In genomic region chr12:65653321-65653720, GRCh38 we compare ENCODE assay signal across 19 cellular contexts.
DNase-seq lines count a peak whose midpoint lies in the region; ATAC-seq, FAIRE-seq and TF ChIP-seq lines count a peak whose summit lies in the region.
"Had no signal": no experiment of that assay in that cellular context is flagged by ENCODE, and none has a peak within 500 bp of the region (broad histone marks: within the 10 kb centered on the region; RNA-seq: fewer than 3 reads in every experiment).

No MANE protein-coding gene starts in this region.

- FAIRE-seq in K562 (lab: Jason Lieb, UNC): no peak
- FAIRE-seq: GM12878, GM18507 had no signal

- peak overlapping the region; percentile 66 for H4K91ac ChIP-seq in IMR-90 (ENCODE audit: insufficient read depth, low read depth, low read length)

- H3K36me3 ChIP-seq in SK-N-SH (replicated peaks in 1 of 2; ENCODE audit: control insufficient read depth in 1 of 2, insufficient read depth in 2 of 2, low read length in 1 of 2) (no peaks in the 10 kb centered on the region), IMR-90 (ENCODE audit: control insufficient read depth, insufficient read depth, low read length) (no peaks in the 10 kb centered on the region), K562 (ENCODE audit: control insufficient read depth, insufficient read depth, low read length) (no peaks in the 10 kb centered on the region), smooth muscle cell (ENCODE audit: low read depth) (no peaks in the 10 kb centered on the region)
- H3K36me3 ChIP-seq: BLaER1, HAP-1 had no signal

- H4K20me1 ChIP-seq in SK-N-SH (ENCODE audit: insufficient read depth) (no peaks in the 10 kb centered on the region), IMR-90 (ENCODE audit: insufficient read depth, low read length) (no peaks in the 10 kb centered on the region), K562 (replicated peaks; ENCODE audit: control insufficient read depth, insufficient read depth, low read length) (no peaks in the 10 kb centered on the region), smooth muscle cell (ENCODE audit: low read depth) (no peaks in the 10 kb centered on the region)
- H4K20me1 ChIP-seq: BLaER1 had no signal

- peak overlapping the region; percentile 92; the same call in 1 of the 2 replicates for H2BK20ac ChIP-seq in IMR-90 (ENCODE audit: low read depth, low read length)

- H3K27ac ChIP-seq in SK-N-SH (ENCODE audit: low read depth in 2 of 2, low read length in 1 of 2): peak overlapping the region; percentile 26 to 97; a peak in 3 of 4 replicates
- H3K27ac ChIP-seq in IMR-90 (ENCODE audit: insufficient read depth, low read length): no peak overlapping the region
- H3K27ac ChIP-seq in K562 (ENCODE audit: extremely low read depth, low read depth, low read length): no peak overlapping the region
- H3K27ac ChIP-seq in smooth muscle cell (ENCODE audit: low read depth): peak overlapping the region; percentile 36
- H3K27ac ChIP-seq: 22Rv1, BLaER1 had no signal

- H3F3A ChIP-seq in SK-N-SH (replicated peaks; ENCODE audit: insufficient read depth) (peaks cover 61% of the 10 kb centered on the region), smooth muscle cell (ENCODE audit: low read depth) (peaks cover 13% of the 10 kb centered on the region)

- peak overlapping the region; percentile 62; the same call in 1 of the 2 replicates for H3K23ac ChIP-seq in IMR-90 (ENCODE audit: low read depth, low read length)

- WGBS in SK-N-SH (ENCODE audit: low lambda C conversion rate): 77% methylated on average over 2 of the region's 2 CpGs
- no CpG with 5 or more reads among the region's 2 CpGs for WGBS in IMR-90 (ENCODE audit: extremely low coverage in 2 of 2, insufficient read length in 1 of 2), 2 experiments
- WGBS in K562 (ENCODE audit: insufficient coverage, low coverage, missing lambda C conversion rate): 62% methylated on average over 2 of the region's 2 CpGs
- 61% methylated on average over 2 of the region's 2 CpGs for WGBS in smooth muscle cell (ENCODE audit: low lambda C conversion rate)

- H2AK5ac ChIP-seq in IMR-90 (ENCODE audit: low read depth, low read length): peak overlapping the region; percentile 74

- in situ Hi-C loops in IMR-90 (cut with MboI; ENCODE audit: low sequenced_read_pairs): no loop called here
- in situ Hi-C loops in K562 (cut with MboI): no loop called here

- CTCF ChIA-PET in SK-N-SH (lab: Yijun Ruan, JAX): no interaction called here
- CTCF ChIA-PET in IMR-90 (lab: Yijun Ruan, JAX): no interaction called here
- CTCF ChIA-PET in K562 (lab: Yijun Ruan, JAX; ENCODE audit: low intra/inter-chr PET ratio): no interaction called here

- H3K4me2 ChIP-seq in SK-N-SH: peak overlapping the region; percentile 41; the same call in 1 of the 2 replicates
- H3K4me2 ChIP-seq in IMR-90 (ENCODE audit: low read depth, low read length): no peak overlapping the region
- 0 out of 2 replicates have a peak overlapping the region, but pooled peaks have one; percentile 2 for H3K4me2 ChIP-seq in K562 (ENCODE audit: insufficient read depth, low read length)
- H3K4me2 ChIP-seq in smooth muscle cell: no peak overlapping the region
- H3K4me2 ChIP-seq: BLaER1 had no signal

- TF ChIP-seq POLR2A in IMR-90 (IDR thresholded peaks at IDR 0.05; ENCODE audit: low read depth, low read length) (no peak), K562 (conservative IDR thresholded peaks at IDR 0.05) (no peak)

- H3K4me3 ChIP-seq in SK-N-SH (ENCODE audit: low read depth in 2 of 2, low read length in 1 of 2) (no peak overlapping the region), IMR-90 (ENCODE audit: insufficient read depth, low read depth, low read length) (no peak overlapping the region), K562 (no peak overlapping the region), smooth muscle cell (no peak overlapping the region)
- H3K4me3 ChIP-seq: BLaER1, GM12878, HAP-1 had no signal

- H3K9ac ChIP-seq in SK-N-SH (peak overlapping the region; percentile 70; the same call in 1 of the 2 replicates), IMR-90 (ENCODE audit: low read depth, low read length) (no peak overlapping the region), K562 (ENCODE audit: insufficient read depth in 1 of 2, low read depth in 2 of 2, low read length in 2 of 2) (no peak overlapping the region), smooth muscle cell (ENCODE audit: low read depth) (no peak overlapping the region)
- H3K9ac ChIP-seq: BLaER1 had no signal

- H3K56ac ChIP-seq in IMR-90 (ENCODE audit: extremely low read depth, insufficient read depth, low read length): 0 out of 2 replicates have a peak overlapping the region, but pooled peaks have one; percentile 24

- H2AK9ac ChIP-seq in IMR-90 (replicated peaks; ENCODE audit: low read depth, low read length, poor library complexity): no peak overlapping the region

- peak overlapping the region; percentile 71; the same call in 1 of the 2 replicates for H3K18ac ChIP-seq in IMR-90 (ENCODE audit: low read depth, low read length)

- H3K27me3 ChIP-seq in SK-N-SH (ENCODE audit: insufficient read depth) (no peaks in the 10 kb centered on the region), IMR-90 (ENCODE audit: control insufficient read depth, insufficient read depth, low read length) (no peaks in the 10 kb centered on the region), K562 (ENCODE audit: control insufficient read depth in 2 of 2, insufficient read depth in 2 of 2, low read length in 2 of 2) (no peaks in the 10 kb centered on the region), smooth muscle cell (ENCODE audit: low read depth) (no peaks in the 10 kb centered on the region)
- H3K27me3 ChIP-seq: BLaER1 had no signal

- POLR2A ChIA-PET in SK-N-SH (lab: Yijun Ruan, JAX) (no interaction called here), IMR-90 (lab: Charles Lee; ENCODE audit: unreplicated experiment) (no interaction called here), K562 (lab: Yijun Ruan, JAX) (no interaction called here)

- peaks cover 0 to 60% of the 10 kb centered on the region in 2 experiments; a peak in 3 of 4 replicates for H3K4me1 ChIP-seq in SK-N-SH (ENCODE audit: control insufficient read depth in 1 of 2, insufficient read depth in 2 of 2, low read depth in 1 of 2, low read length in 1 of 2)
- peaks cover 18% of the 10 kb centered on the region for H3K4me1 ChIP-seq in IMR-90 (ENCODE audit: control insufficient read depth, insufficient read depth, low read length)
- peaks cover 0 to 27% of the 10 kb centered on the region in 2 experiments; a peak in 3 of 5 replicates for H3K4me1 ChIP-seq in K562 (replicated peaks in 1 of 2; ENCODE audit: control insufficient read depth in 2 of 2, insufficient read depth in 2 of 2, low read length in 2 of 2)
- H3K4me1 ChIP-seq in smooth muscle cell (ENCODE audit: low read depth): peaks cover 28% of the 10 kb centered on the region
- H3K4me1 ChIP-seq: Caco-2, HAP-1 had no signal

- H2BK120ac ChIP-seq in IMR-90 (ENCODE audit: low read depth, low read length): peak overlapping the region; percentile 93

- peak overlapping the region; percentile 71 to 85; a peak in 3 of 4 replicates for H4K8ac ChIP-seq in IMR-90 (ENCODE audit: low read depth in 2 of 2, low read length in 2 of 2)

- peaks cover 0 to 25% of the 10 kb centered on the region in 2 experiments; a peak in 2 of 4 replicates for H3K79me1 ChIP-seq in IMR-90 (ENCODE audit: low read depth in 1 of 2, low read length in 2 of 2)

- H2AFZ ChIP-seq in SK-N-SH (ENCODE audit: low read depth): no peak overlapping the region; the same call in 1 of the 2 replicates
- H2AFZ ChIP-seq in IMR-90 (replicated peaks; ENCODE audit: low read length, poor library complexity): no peak overlapping the region
- no peak overlapping the region for H2AFZ ChIP-seq in K562 (ENCODE audit: low read depth, low read length)
- no peak overlapping the region for H2AFZ ChIP-seq in smooth muscle cell (ENCODE audit: low read depth)

- intact Hi-C loops in IMR-90 (cut with micrococcal nuclease) (no loop called here), K562 (cut with micrococcal nuclease) (no loop called here)

- DNase-seq in SK-N-SH (no peak), IMR-90 (no peak), K562 (ENCODE audit: extremely low read depth in 1 of 4, low spot score in 3 of 4) (no peak), smooth muscle cell (lab: John Stamatoyannopoulos, UW; ENCODE audit: unreplicated experiment) (no peak), NOMO-1 (lab: John Stamatoyannopoulos, UW; ENCODE audit: unreplicated experiment in 2 of 2) (no peak), GF-D8 (lab: John Stamatoyannopoulos, UW) (no peak)
- DNase-seq: AML-193; Caco-2; CD8-positive, alpha-beta memory T cell; DMS53; GOT3; HFFc6 had no signal

- H3K9me2 ChIP-seq in SK-N-SH: no peaks in the 10 kb centered on the region

- peak overlapping the region; percentile 95 for H2BK5ac ChIP-seq in IMR-90 (ENCODE audit: low read depth, low read length, poor library complexity, severe bottlenecking)

- TF ChIP-seq RAD21 in SK-N-SH (IDR thresholded peaks at IDR 0.05; ENCODE audit: low read length) (no peak), IMR-90 (IDR thresholded peaks at IDR 0.05; ENCODE audit: low read length) (no peak), K562 (CRISPR knock-in tag; conservative IDR thresholded peaks at IDR 0.05 in 1 of 2, IDR thresholded peaks at IDR 0.05 in 1 of 2) (no peak)

- H3K9me3 ChIP-seq in SK-N-SH (no peaks in the 10 kb centered on the region), IMR-90 (ENCODE audit: control insufficient read depth, insufficient read depth, low read length) (no peaks in the 10 kb centered on the region), K562 (replicated peaks; ENCODE audit: control insufficient read depth, insufficient read depth, low read depth, low read length) (no peaks in the 10 kb centered on the region), smooth muscle cell (replicated peaks; ENCODE audit: low read depth) (no peaks in the 10 kb centered on the region)
- H3K9me3 ChIP-seq: BLaER1, Caco-2 had no signal

- TF ChIP-seq EP300 in SK-N-SH (IDR thresholded peaks at IDR 0.05; ENCODE audit: borderline replicate concordance in 1 of 2, low read depth in 1 of 2, low read length in 1 of 2) (no peak), K562 (IDR thresholded peaks at IDR 0.05; ENCODE audit: low read length) (no peak)

- H3K9me1 ChIP-seq in IMR-90 (ENCODE audit: insufficient read depth, low read length) (peaks cover 8% of the 10 kb centered on the region), K562 (ENCODE audit: control insufficient read depth, insufficient read depth, low read length) (no peaks in the 10 kb centered on the region)

- H2BK15ac ChIP-seq in IMR-90 (ENCODE audit: low read depth, low read length): peak overlapping the region; percentile 86; the same call in 2 of the 3 replicates

- dilution Hi-C loops in IMR-90 (cut with HindIII; ENCODE audit: low sequenced_read_pairs, unreplicated experiment): no loop called here

- peak overlapping the region; percentile 83; the same call in 1 of the 2 replicates for H3K4ac ChIP-seq in IMR-90 (ENCODE audit: low read depth, low read length)

- peak overlapping the region; percentile 83 for H3K14ac ChIP-seq in IMR-90 (replicated peaks; ENCODE audit: low read depth, low read length)

- BruUV-seq in IMR-90 (replicated peaks; lab: Mats Ljungman, UMichigan) (no TSS peak), K562 (replicated peaks; lab: Mats Ljungman, UMichigan) (no TSS peak)

- H3K79me2 ChIP-seq in SK-N-SH (ENCODE audit: insufficient read depth): peaks cover 32% of the 10 kb centered on the region
- no peaks in the 10 kb centered on the region for H3K79me2 ChIP-seq in K562 (ENCODE audit: control insufficient read depth, insufficient read depth, low read length)
- H3K79me2 ChIP-seq in smooth muscle cell (ENCODE audit: low read depth): no peaks in the 10 kb centered on the region

- TF ChIP-seq CTCF in SK-N-SH (IDR thresholded peaks at IDR 0.05): no peak
- TF ChIP-seq CTCF in IMR-90 (conservative IDR thresholded peaks at IDR 0.05; ENCODE audit: low read depth, low read length): no peak
- TF ChIP-seq CTCF in K562 (IDR thresholded peaks at IDR 0.05 in 2 of 3, conservative IDR thresholded peaks at IDR 0.05 in 1 of 3; ENCODE audit: insufficient read depth in 2 of 3, low read depth in 1 of 3, low read length in 3 of 3): no peak
- no peak for TF ChIP-seq CTCF in smooth muscle cell (IDR thresholded peaks at IDR 0.05; ENCODE audit: borderline replicate concordance, insufficient read depth, poor library complexity, severe bottlenecking)

- ATAC-seq in SK-N-SH treated with all-trans-retinoic acid at 6 μM for 48 hours (no peak), IMR-90 (ENCODE audit: low read depth) (no peak), K562 (no peak), GM18517 (IDR thresholded peaks at IDR 0.05; ENCODE audit: unreplicated experiment) (no peak)
- ATAC-seq: GM12878 had no signal

- H4K5ac ChIP-seq in IMR-90 (ENCODE audit: low read depth, low read length): peak overlapping the region; percentile 92; the same call in 1 of the 2 replicates

Comparison
In these comparisons a context has a peak if more than half of its experiments do, and no peak if none do; other contexts are left out.
1. H3K27ac ChIP-seq: peak in SK-N-SH (2 of 2) and smooth muscle cell (single experiment); none in IMR-90 (single experiment) and K562 (single experiment).
2. H3K4me2 ChIP-seq: peak in SK-N-SH (single experiment) and K562 (single experiment); none in IMR-90 (single experiment) and smooth muscle cell (single experiment).